9 cellular contexts compared by ENCODE assay signal in the genomic region with DNA sequence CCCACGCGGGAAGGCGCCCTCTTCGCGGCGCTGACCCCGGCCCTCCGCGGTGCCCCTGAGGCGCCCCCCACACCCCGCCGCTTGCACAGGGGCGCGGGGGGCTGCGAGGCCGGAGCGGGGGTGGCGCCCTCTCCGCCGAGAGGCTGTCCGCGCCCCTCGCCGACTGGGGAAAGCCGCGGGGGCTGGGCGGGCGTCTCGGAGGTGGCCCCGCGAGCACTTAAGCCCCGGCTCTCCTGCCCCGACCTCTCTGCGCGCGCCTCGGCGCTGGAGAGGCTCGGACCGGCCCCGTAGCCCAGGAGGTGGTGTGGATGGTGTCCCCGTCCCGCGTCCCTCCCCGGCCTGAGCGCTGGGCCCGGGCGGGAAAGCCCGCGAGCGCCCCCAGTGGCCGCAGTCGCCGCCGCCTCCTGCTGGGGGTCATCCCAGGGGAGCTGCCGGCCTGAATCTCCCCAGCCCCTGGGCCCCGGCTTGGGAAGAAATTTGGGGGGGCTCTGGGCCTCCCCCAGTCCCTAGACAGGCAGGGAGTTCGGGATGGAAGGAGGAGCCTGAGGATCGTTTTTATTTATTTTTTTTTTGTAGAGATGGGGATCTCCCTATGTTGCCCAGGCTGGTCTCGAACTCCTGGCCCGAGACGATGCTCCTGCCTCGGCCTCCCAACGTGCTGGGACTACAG. TPM values are rescaled to one million over a fixed set of nuclear protein-coding genes. Genes with fewer than 3 reads are reported as not detected.
DNase-seq lines count a peak whose midpoint lies in the region; ATAC-seq and TF ChIP-seq lines count a peak whose summit lies in the region.
"Had no signal": no experiment of that assay in that cellular context is flagged by ENCODE, and none has a peak within 500 bp of the region (broad histone marks: within the 10 kb centered on the region; RNA-seq: fewer than 3 reads in every experiment).

No MANE protein-coding gene starts in this region.

- TF ChIP-seq CTCF in HFF-Myc (IDR thresholded peaks at IDR 0.05; ENCODE audit: low read depth, low read length, missing control alignments) (peak; percentile 62), hepatocyte (IDR thresholded peaks at IDR 0.05; ENCODE audit: poor library complexity) (peak; percentile 86), retinal pigment epithelial cell (conservative IDR thresholded peaks at IDR 0.05; ENCODE audit: low read depth, low read length) (peak; percentile 65)

- H3K9me3 ChIP-seq in hepatocyte (ENCODE audit: low read depth) = no peaks in the 10 kb centered on the region

- H3K27me3 ChIP-seq in hepatocyte = peaks cover 16% of the 10 kb centered on the region

- H3K27ac ChIP-seq in hepatocyte = peak overlapping the region; percentile 99

- H2AFZ ChIP-seq in hepatocyte = peak overlapping the region; percentile 78

- WGBS in hepatocyte (ENCODE audit: low lambda C conversion rate, missing lambda C conversion rate) = 36% methylated on average over 9 of the region's 64 CpGs

- peak overlapping the region; percentile 95 for H3K4me2 ChIP-seq in hepatocyte

- peak overlapping the region; percentile 54 for H3K4me3 ChIP-seq in HFF-Myc (replicated peaks; ENCODE audit: low read depth, low read length)
- H3K4me3 ChIP-seq in hepatocyte = peak overlapping the region; percentile 66
- peak overlapping the region; percentile 60 for H3K4me3 ChIP-seq in retinal pigment epithelial cell (ENCODE audit: low read length)

- ATAC-seq in HG03520 (IDR thresholded peaks at IDR 0.05; ENCODE audit: unreplicated experiment) = no peak
- no peak for ATAC-seq in GM18870 (IDR thresholded peaks at IDR 0.05; ENCODE audit: unreplicated experiment)

- peak; percentile 20 for DNase-seq in COR-L47 (lab: John Stamatoyannopoulos, UW)
- no peak for DNase-seq in HFF-Myc (ENCODE audit: extremely low read depth, low read depth)
- DNase-seq in SW480 (ENCODE audit: low spot score) = peak; percentile 81
- peak in 41 of 58 donors; percentile 8 to 84 (median 45) for DNase-seq in anterior cingulate cortex (lab: John Stamatoyannopoulos, UW)
- peak; percentile 89 for DNase-seq in hepatocyte (ENCODE audit: low spot score)
- no peak for DNase-seq in retinal pigment epithelial cell (ENCODE audit: low read depth)

- no peaks in the 10 kb centered on the region for H3K9me2 ChIP-seq in hepatocyte (replicated peaks; ENCODE audit: insufficient read depth)

- no peaks in the 10 kb centered on the region for H4K20me1 ChIP-seq in hepatocyte (ENCODE audit: insufficient read depth, poor library complexity, severe bottlenecking)

- H3K79me2 ChIP-seq in hepatocyte = peaks cover 16% of the 10 kb centered on the region

- no peaks in the 10 kb centered on the region for H3K36me3 ChIP-seq in hepatocyte (replicated peaks; ENCODE audit: insufficient read depth, low read depth)

- peaks cover 33% of the 10 kb centered on the region for H3K4me1 ChIP-seq in hepatocyte (ENCODE audit: insufficient read depth)

RNA-seq across cellular contexts. Expression of a gene that starts 1.9 kb away (rescaled TPM):
- total RNA-seq in hepatocyte = 21.4 and 28.7 TPM in 2 replicates
- polyA plus RNA-seq in hepatocyte = 74.5 and 107 TPM in 2 replicates

RNA-seq across cellular contexts. Expression of a gene that starts 11.5 kb away (rescaled TPM):
- 62.3 and 86.0 TPM in 2 replicates for total RNA-seq in hepatocyte
- polyA plus RNA-seq in hepatocyte = 88.5 and 89.6 TPM in 2 replicates

RNA-seq across cellular contexts. Expression of a gene that starts 18.2 kb away (rescaled TPM):
- total RNA-seq in hepatocyte = 51.8 and 81.8 TPM in 2 replicates
- polyA plus RNA-seq in hepatocyte = 53.3 and 61.2 TPM in 2 replicates

RNA-seq across cellular contexts. Expression of a gene that starts 19.9 kb away (rescaled TPM):
- total RNA-seq in hepatocyte = not detected in 2 replicates
- 1.3 and 1.6 TPM in 2 replicates for polyA plus RNA-seq in hepatocyte
- total RNA-seq: T-helper 1 cell treated with Interleukin-12 subunit alpha and Interleukin-12 subunit beta and Interleukin-4 antibody, amounts not matched to agents 30 ng/mL and 1 ng/mL, for 36 hours had no signal

RNA-seq across cellular contexts. Expression of a gene that starts 35.5 kb away (rescaled TPM):
- 0.60 and 0.72 TPM in 2 replicates for total RNA-seq in hepatocyte
- 2.4 and 5.6 TPM in 2 replicates for polyA plus RNA-seq in hepatocyte

Comparison
In these comparisons a context has a peak if more than half of its experiments do, and no peak if none do; other contexts are left out.
1. DNase-seq: peak in COR-L47 (single experiment), SW480 (single experiment), anterior cingulate cortex (41 of 58) and hepatocyte (single experiment); none in HFF-Myc (single experiment) and retinal pigment epithelial cell (single experiment).
2. Peak in every context shown above with its lines, with median percentiles within 50 percentile points of each other: H3K4me3 ChIP-seq and CTCF ChIP-seq.